In the genomic region with DNA sequence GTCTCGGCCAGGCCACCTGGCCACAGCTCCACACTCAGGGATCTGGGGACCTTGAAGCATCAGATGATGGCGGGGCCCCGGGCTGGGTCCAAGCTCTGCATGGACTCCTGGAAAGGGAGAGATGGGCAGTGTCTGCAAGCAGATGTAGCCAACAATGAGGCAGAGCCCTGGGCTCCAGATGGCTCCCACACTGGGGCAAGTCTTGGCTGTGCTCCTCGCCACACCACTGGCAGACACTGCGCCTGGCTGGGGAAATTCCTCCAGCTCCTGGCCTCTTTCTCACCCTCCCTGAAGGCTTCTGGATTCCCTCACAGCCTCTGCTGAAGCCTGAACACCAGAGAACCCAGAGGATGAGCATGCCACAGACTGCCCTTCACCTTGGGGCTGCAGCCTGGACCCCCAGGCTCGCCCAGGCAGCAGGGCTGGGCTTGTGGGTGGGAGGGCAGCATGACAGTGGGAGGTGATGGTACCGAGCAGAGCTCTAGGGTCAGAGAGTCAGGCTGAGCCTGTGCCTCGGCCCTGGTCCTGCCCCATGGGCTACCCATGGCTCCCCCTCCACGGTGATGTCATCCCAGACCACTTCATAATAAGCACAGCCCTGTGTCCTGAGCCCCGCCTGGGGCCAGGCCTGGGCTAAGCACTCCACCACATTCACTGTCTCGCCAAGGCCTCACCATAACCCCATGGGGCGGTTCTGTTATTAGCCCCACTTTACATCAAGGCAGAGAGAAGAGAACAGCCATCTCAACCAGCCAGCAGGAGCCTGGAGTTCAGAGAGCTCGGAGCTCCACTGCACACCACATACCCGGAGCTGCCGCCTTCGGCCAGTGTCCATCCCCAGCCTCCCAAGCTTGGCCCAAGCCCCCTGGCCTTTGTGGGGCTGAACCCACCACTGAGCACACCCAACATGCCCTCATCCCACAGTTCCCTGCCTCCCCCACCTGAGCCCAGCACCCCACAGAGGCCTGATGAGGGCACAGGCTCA, we compare ENCODE assay signal across 17 cellular contexts.
A peak's percentile ranks its signal among the peaks of the same experiment; 100 is the strongest.
DNase-seq lines count a peak whose midpoint lies in the region; ATAC-seq and TF ChIP-seq lines count a peak whose summit lies in the region.
"Had no signal": no experiment of that assay in that cellular context is flagged by ENCODE, and none has a peak within 500 bp of the region (broad histone marks: within the 10 kb centered on the region; RNA-seq: fewer than 3 reads in every experiment).

No MANE protein-coding gene starts in this region.

- H3K27ac ChIP-seq in BLaER1: no peak overlapping the region
- H3K27ac ChIP-seq in gastroesophageal sphincter: no peak overlapping the region
- H3K27ac ChIP-seq: SJCRH30, transverse colon had no signal

- no peaks in the 10 kb centered on the region for H4K20me1 ChIP-seq in BLaER1

- ATAC-seq in gastroesophageal sphincter: peak; percentile 33

- H3K36me3 ChIP-seq in BLaER1: no peaks in the 10 kb centered on the region
- no peaks in the 10 kb centered on the region for H3K36me3 ChIP-seq in gastroesophageal sphincter
- H3K36me3 ChIP-seq: SJCRH30, transverse colon had no signal

- H3K9ac ChIP-seq in BLaER1: no peak overlapping the region

- no peak for TF ChIP-seq EP300 in gastroesophageal sphincter (IDR thresholded peaks at IDR 0.05)

- TF ChIP-seq CTCF in gastroesophageal sphincter (IDR thresholded peaks at IDR 0.05): no peak

- 0 out of 2 replicates have a peak, but pooled peaks cover 7% of the 10 kb centered on the region for H3K4me1 ChIP-seq in BLaER1
- H3K4me1 ChIP-seq in gastroesophageal sphincter: peaks cover 0 to 14% (median 0%) of the 10 kb centered on the region in 3 donors
- H3K4me1 ChIP-seq: SJCRH30, transverse colon had no signal

- H3K9me3 ChIP-seq in BLaER1 (peaks cover 11% of the 10 kb centered on the region), gastroesophageal sphincter (no peaks in the 10 kb centered on the region)
- H3K9me3 ChIP-seq: SJCRH30, transverse colon had no signal

- no peaks in the 10 kb centered on the region for H3K27me3 ChIP-seq in BLaER1
- no peaks in the 10 kb centered on the region for H3K27me3 ChIP-seq in gastroesophageal sphincter
- H3K27me3 ChIP-seq: SJCRH30, transverse colon had no signal

- DNase-seq in NCI-H446 treated with DMSO at 0.1 percent for 48 hours (lab: John Stamatoyannopoulos, UW): peak; percentile 8
- DNase-seq in myocyte (ENCODE audit: low read depth): peak; percentile 13
- DNase-seq in activated T-cell treated with anti-CD3 and anti-CD28 coated beads for 4 hours: no peak
- DNase-seq in T-helper 2 cell: no peak
- DNase-seq in OCI-M2 (lab: John Stamatoyannopoulos, UW; ENCODE audit: unreplicated experiment): no peak
- DNase-seq in COLO668 (lab: John Stamatoyannopoulos, UW; ENCODE audit: unreplicated experiment): no peak
- DNase-seq: activated CD4-positive, alpha-beta memory T cell treated with anti-CD3 and anti-CD28 coated beads for 36 hours; central memory CD4-positive, alpha-beta T cell; DMS153; KBM-7; naive B cell; NCI-H1417 treated with DMSO at 0.1 percent for 48 hours; NCI-H2227 treated with DMSO at 0.1 percent for 48 hours; SJCRH30; transverse colon had no signal

- H3K4me3 ChIP-seq in BLaER1 (no peak overlapping the region), gastroesophageal sphincter (no peak overlapping the region)
- H3K4me3 ChIP-seq: SJCRH30, transverse colon had no signal

- 80% methylated on average over 1 of the region's 16 CpGs; no CpG with 5 or more reads in 1 of the 2 donors for WGBS in gastroesophageal sphincter (ENCODE audit: low coverage in 1 of 2), 2 donors

- no peak for TF ChIP-seq POLR2A in gastroesophageal sphincter (IDR thresholded peaks at IDR 0.05)

- 0 out of 2 replicates have a peak overlapping the region, but pooled peaks have one; percentile 11 for H3K4me2 ChIP-seq in BLaER1

Comparison
In these comparisons a context has a peak if more than half of its experiments do, and no peak if none do; other contexts are left out.
1. DNase-seq: peak in NCI-H446 treated with DMSO at 0.1 percent for 48 hours (single experiment) and myocyte (single experiment); none in activated T-cell treated with anti-CD3 and anti-CD28 coated beads for 4 hours (single experiment), T-helper 2 cell (0 of 5), OCI-M2 (single experiment) and COLO668 (single experiment).